8 cellular contexts compared by ENCODE assay signal in the genomic region with DNA sequence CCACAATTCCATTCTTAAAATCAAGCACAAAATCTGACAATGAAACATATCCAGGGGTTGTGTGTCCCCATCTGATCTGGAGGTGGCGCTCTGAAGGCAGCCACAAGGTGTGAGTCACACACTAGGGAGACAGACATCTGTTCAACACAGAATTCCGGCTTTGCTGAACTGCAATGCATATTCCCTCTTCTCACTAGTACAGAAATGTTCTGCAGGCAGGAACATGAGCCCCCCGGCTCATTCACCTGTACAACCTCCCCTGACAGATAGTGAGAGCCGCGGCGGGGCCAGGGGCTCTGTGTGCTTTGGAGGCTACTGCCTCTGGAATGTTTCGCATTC. TPM values are rescaled to one million over a fixed set of nuclear protein-coding genes. Genes with fewer than 3 reads are reported as not detected.
DNase-seq lines count a peak whose midpoint lies in the region; ATAC-seq and TF ChIP-seq lines count a peak whose summit lies in the region.

No MANE protein-coding gene starts in this region.

- peak; percentile 44 for DNase-seq in DMS 273 (lab: John Stamatoyannopoulos, UW; ENCODE audit: unreplicated experiment)
- peak; percentile 41 to 51 for DNase-seq in Kasumi-1 (lab: John Stamatoyannopoulos, UW)
- DNase-seq in brain microvascular endothelial cell, result peak; percentile 75
- DNase-seq in myocyte (ENCODE audit: low read depth), result peak; percentile 73
- no peak for DNase-seq in NCI-H526 treated with DMSO at 0.1 percent for 48 hours (lab: John Stamatoyannopoulos, UW)
- DNase-seq in SIG-M5 (lab: John Stamatoyannopoulos, UW), result no peak
- no peak for DNase-seq in ovary

- no peaks in the 10 kb centered on the region for H3K9me3 ChIP-seq in ovary

- TF ChIP-seq CTCF in brain microvascular endothelial cell (IDR thresholded peaks at IDR 0.05; ENCODE audit: low read depth, low read length, missing control alignments) (peak; percentile 84), ovary (IDR thresholded peaks at IDR 0.05) (no peak)

- peaks cover 83% of the 10 kb centered on the region for H3K36me3 ChIP-seq in brain microvascular endothelial cell (replicated peaks)
- H3K36me3 ChIP-seq in ovary, result no peaks in the 10 kb centered on the region

- H3K4me3 ChIP-seq in brain microvascular endothelial cell (ENCODE audit: low read depth, low read length) (no peak overlapping the region), ovary (no peak overlapping the region)

- WGBS in ovary, 3 donors, result 85 to 90% (median 89%) methylated on average over 7 of the region's 7 CpGs

- H3K27ac ChIP-seq in brain microvascular endothelial cell (peak overlapping the region; percentile 30), ovary (no peak overlapping the region)

- no peak for ATAC-seq in HG02588 (IDR thresholded peaks at IDR 0.05; ENCODE audit: unreplicated experiment)

- H3K27me3 ChIP-seq in brain microvascular endothelial cell (replicated peaks) (no peaks in the 10 kb centered on the region), ovary (no peaks in the 10 kb centered on the region)

- in situ Hi-C loops in brain microvascular endothelial cell (cut with HindIII; ENCODE audit: low pct_ligation_motif_present, low sequenced_read_pairs), result no loop called here

- no peaks in the 10 kb centered on the region for H3K4me1 ChIP-seq in ovary (ENCODE audit: insufficient read depth)

- no peak for TF ChIP-seq POLR2A in ovary (IDR thresholded peaks at IDR 0.05)

- intact Hi-C loops in ovary (cut with DNase I), result no loop called here

- no peak for TF ChIP-seq EP300 in ovary (IDR thresholded peaks at IDR 0.05)

RNA-seq across cellular contexts. Expression of a gene that starts 41.9 kb away (rescaled TPM):
- total RNA-seq in myocyte (128 and 156 TPM in 2 replicates), ovary (100 to 1,000 TPM in 5 of 7 donors, 10 to 100 TPM in 2; 67.2 to 352 (median 260) TPM)
- 239 TPM for polyA plus RNA-seq in myocyte (2012)
- polyA plus RNA-seq in ovary, result 100 to 1,000 TPM; 140 to 351 TPM

RNA-seq across cellular contexts. Expression of a gene that starts 53.4 kb away (rescaled TPM):
- 0.68 and 0.72 TPM in 2 replicates for total RNA-seq in myocyte
- 0.39 TPM for polyA plus RNA-seq in myocyte (2012)
- 10 to 100 TPM in 1 of 7 donors, 1 to 10 TPM in 6; 1.2 to 10.1 (median 5.0) TPM for total RNA-seq in ovary
- polyA plus RNA-seq in ovary, result 1 to 10 TPM; 2.5 TPM

Comparison
In these comparisons a context has a peak if more than half of its experiments do, and no peak if none do; other contexts are left out.
1. DNase-seq: peak in DMS 273 (single experiment), Kasumi-1 (2 of 2), brain microvascular endothelial cell (single experiment) and myocyte (single experiment); none in NCI-H526 treated with DMSO at 0.1 percent for 48 hours (single experiment), SIG-M5 (single experiment) and ovary (0 of 5).